16 cellular contexts compared by ENCODE assay signal in genomic region chr18:77223221-77223639, GRCh38. TPM values are rescaled to one million over a fixed set of nuclear protein-coding genes. Genes with fewer than 3 reads are reported as not detected.
DNase-seq lines count a peak whose midpoint lies in the region; ATAC-seq and TF ChIP-seq lines count a peak whose summit lies in the region.
"Had no signal": no experiment of that assay in that cellular context is flagged by ENCODE, and none has a peak within 500 bp of the region (broad histone marks: within the 10 kb centered on the region; RNA-seq: fewer than 3 reads in every experiment).

No MANE protein-coding gene starts in this region.

- peaks cover 14% of the 10 kb centered on the region for H3K27me3 Mint-ChIP-seq in activated CD8-positive, alpha-beta memory T cell treated with anti-CD3 and anti-CD28 coated beads, Interleukin-2, amount 10 ng/mL, durations not matched to agents 7 days and 5 days

- no peak for TF ChIP-seq CTCF in epithelial cell of esophagus (IDR thresholded peaks at IDR 0.05; ENCODE audit: insufficient read depth, low read depth, low read length, missing control alignments)

- H3K9me3 Mint-ChIP-seq in activated CD8-positive, alpha-beta memory T cell treated with anti-CD3 and anti-CD28 coated beads, Interleukin-2, amount 10 ng/mL, durations not matched to agents 7 days and 5 days (ENCODE audit: low read depth) = no peaks in the 10 kb centered on the region

- DNase-seq in activated CD8-positive, alpha-beta memory T cell treated with anti-CD3 and anti-CD28 coated beads, Interleukin-2, amount 50 U/mL, for 48 hours = peak; percentile 65
- DNase-seq in activated CD8-positive, alpha-beta memory T cell treated with anti-CD3 and anti-CD28 coated beads, Interleukin-2, amount 10 ng/mL, durations not matched to agents 7 days and 5 days = no peak
- DNase-seq in SHP77 (lab: John Stamatoyannopoulos, UW) (peak; percentile 58 to 79), epithelial cell of esophagus (ENCODE audit: low read depth) (peak; percentile 41), NCI-H345 treated with DMSO at 0.1 percent for 48 hours (lab: John Stamatoyannopoulos, UW; ENCODE audit: unreplicated experiment) (no peak), NCI-H128 (lab: John Stamatoyannopoulos, UW; ENCODE audit: unreplicated experiment) (no peak)
- DNase-seq in stimulated activated CD8-positive, alpha-beta memory T cell treated with anti-CD3 and anti-CD28 coated beads, Interleukin-4, amount 100 ng/mL, for 48 hours = peak; percentile 56
- DNase-seq: activated CD4-positive, CD25-positive, alpha-beta regulatory T cell; GDM1; left ventricle myocardium superior; NCI-H510A; Peyer's patch; upper lobe of right lung had no signal

- ATAC-seq in activated CD8-positive, alpha-beta memory T cell treated with anti-CD3 and anti-CD28 coated beads, Interleukin-2, amount 10 ng/mL, durations not matched to agents 7 days and 5 days = no peak
- ATAC-seq in HG02938 (IDR thresholded peaks at IDR 0.05; ENCODE audit: unreplicated experiment) = no peak
- ATAC-seq: left ventricle myocardium superior, upper lobe of right lung had no signal

- H3K4me3 ChIP-seq in epithelial cell of esophagus (ENCODE audit: low read length) = no peak overlapping the region
- H3K4me3 ChIP-seq: Peyer's patch, upper lobe of right lung had no signal

- no peak overlapping the region for H3K4me3 Mint-ChIP-seq in activated CD8-positive, alpha-beta memory T cell treated with anti-CD3 and anti-CD28 coated beads, Interleukin-2, amount 10 ng/mL, durations not matched to agents 7 days and 5 days

- no peaks in the 10 kb centered on the region for H3K36me3 Mint-ChIP-seq in activated CD8-positive, alpha-beta memory T cell treated with anti-CD3 and anti-CD28 coated beads, Interleukin-2, amount 10 ng/mL, durations not matched to agents 7 days and 5 days

- peaks cover 5% of the 10 kb centered on the region for H3K4me1 Mint-ChIP-seq in activated CD8-positive, alpha-beta memory T cell treated with anti-CD3 and anti-CD28 coated beads, Interleukin-2, amount 10 ng/mL, durations not matched to agents 7 days and 5 days

- H3K27ac Mint-ChIP-seq in activated CD8-positive, alpha-beta memory T cell treated with anti-CD3 and anti-CD28 coated beads, Interleukin-2, amount 10 ng/mL, durations not matched to agents 7 days and 5 days = no peak overlapping the region
- H3K27ac Mint-ChIP-seq: progenitor cell of endocrine pancreas had no signal

- CTCF ChIA-PET in activated CD8-positive, alpha-beta memory T cell treated with anti-CD3 and anti-CD28 coated beads, Interleukin-2, amount 10 ng/mL, durations not matched to agents 7 days and 5 days (lab: Charles Lee) = interaction anchor here (1.3 kb wide), 1 partner anchor 11 kb away, joined by 5 read pairs; no protein-coding TSS in a partner anchor

RNA-seq across cellular contexts. Expression of gene GALR1, which starts 26.4 kb away (rescaled TPM):
- not detected for total RNA-seq in activated CD8-positive, alpha-beta memory T cell treated with anti-CD3 and anti-CD28 coated beads, Interleukin-2, amount 10 ng/mL, durations not matched to agents 7 days and 5 days
- total RNA-seq: fibroblast of villous mesenchyme, left ventricle myocardium superior had no signal

Comparison
In these comparisons a context has a peak if more than half of its experiments do, and no peak if none do; other contexts are left out.
1. DNase-seq: peak in activated CD8-positive, alpha-beta memory T cell treated with anti-CD3 and anti-CD28 coated beads, Interleukin-2, amount 50 U/mL, for 48 hours (single experiment), SHP77 (2 of 2), epithelial cell of esophagus (single experiment) and stimulated activated CD8-positive, alpha-beta memory T cell treated with anti-CD3 and anti-CD28 coated beads, Interleukin-4, amount 100 ng/mL, for 48 hours (single experiment); none in activated CD8-positive, alpha-beta memory T cell treated with anti-CD3 and anti-CD28 coated beads, Interleukin-2, amount 10 ng/mL, durations not matched to agents 7 days and 5 days (single experiment), NCI-H345 treated with DMSO at 0.1 percent for 48 hours (single experiment) and NCI-H128 (single experiment).